Comparison of ENCODE assay signal across 2 cellular contexts in the genomic region with DNA sequence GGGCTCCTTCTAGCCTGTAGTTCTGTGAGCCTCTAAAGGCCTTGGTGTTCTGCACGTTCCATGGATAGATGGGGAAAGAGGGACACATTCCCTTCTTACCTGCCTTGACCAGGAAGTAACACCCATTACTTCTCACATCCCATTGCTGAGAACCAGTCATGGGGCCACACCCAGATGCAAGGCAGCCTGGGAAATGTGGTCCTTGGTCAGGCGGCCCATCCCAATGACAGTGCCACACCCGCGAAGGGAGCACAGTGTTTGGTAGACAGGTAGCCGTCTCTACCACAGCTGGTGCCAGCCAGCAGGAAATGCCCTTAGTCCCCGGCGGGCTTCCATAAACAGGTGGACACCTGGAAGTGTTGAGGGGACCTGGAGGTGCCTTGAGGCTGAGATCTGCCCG.
A peak's percentile ranks its signal among the peaks of the same experiment; 100 is the strongest.
TF ChIP-seq lines count a peak whose summit lies in the region.

No MANE protein-coding gene starts in this region.

TF ChIP-seq in GM23338, 12 proteins besides CTCF, POLR2A, EP300 and RAD21:
- TF ChIP-seq ZNF114 (CRISPR knock-in tag; IDR thresholded peaks at IDR 0.05) = no peak
- TF ChIP-seq, protein P1, sequence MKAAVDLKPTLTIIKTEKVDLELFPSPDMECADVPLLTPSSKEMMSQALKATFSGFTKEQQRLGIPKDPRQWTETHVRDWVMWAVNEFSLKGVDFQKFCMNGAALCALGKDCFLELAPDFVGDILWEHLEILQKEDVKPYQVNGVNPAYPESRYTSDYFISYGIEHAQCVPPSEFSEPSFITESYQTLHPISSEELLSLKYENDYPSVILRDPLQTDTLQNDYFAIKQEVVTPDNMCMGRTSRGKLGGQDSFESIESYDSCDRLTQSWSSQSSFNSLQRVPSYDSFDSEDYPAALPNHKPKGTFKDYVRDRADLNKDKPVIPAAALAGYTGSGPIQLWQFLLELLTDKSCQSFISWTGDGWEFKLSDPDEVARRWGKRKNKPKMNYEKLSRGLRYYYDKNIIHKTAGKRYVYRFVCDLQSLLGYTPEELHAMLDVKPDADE (IDR thresholded peaks at IDR 0.05) = peak; percentile 52; the same call in 1 of the 2 replicates

TF ChIP-seq in K562, 482 proteins besides CTCF, POLR2A, EP300 and RAD21:
- TF ChIP-seq RBFOX2 (IDR thresholded peaks at IDR 0.05; ENCODE audit: low read depth, low read length) (peak; percentile 40), HCFC1 (IDR thresholded peaks at IDR 0.05; ENCODE audit: low read depth, low read length) (peak; percentile 74), CXXC5 (CRISPR knock-in tag; IDR thresholded peaks at IDR 0.05) (no peak), POLR2G (IDR thresholded peaks at IDR 0.05; ENCODE audit: low read depth, low read length) (0 out of 2 replicates have a peak, but pooled peaks have one; percentile 25), ZNF143 (CRISPR knock-in tag; IDR thresholded peaks at IDR 0.05) (peak; percentile 65; the same call in 1 of the 2 replicates), ZNF717 (CRISPR knock-in tag; IDR thresholded peaks at IDR 0.05) (no peak), MCM3 (IDR thresholded peaks at IDR 0.05) (no peak), NR4A1 (CRISPR knock-in tag; IDR thresholded peaks at IDR 0.05) (no peak), NR4A1 (tag; IDR thresholded peaks at IDR 0.05) (no peak), ZNF140 (CRISPR knock-in tag; IDR thresholded peaks at IDR 0.05) (no peak), ERF (CRISPR knock-in tag; IDR thresholded peaks at IDR 0.05) (no peak), BACH1 (tag; IDR thresholded peaks at IDR 0.05) (no peak), TAF9B (IDR thresholded peaks at IDR 0.05; ENCODE audit: partially characterized antibody) (no peak)
- TF ChIP-seq, protein P2, sequence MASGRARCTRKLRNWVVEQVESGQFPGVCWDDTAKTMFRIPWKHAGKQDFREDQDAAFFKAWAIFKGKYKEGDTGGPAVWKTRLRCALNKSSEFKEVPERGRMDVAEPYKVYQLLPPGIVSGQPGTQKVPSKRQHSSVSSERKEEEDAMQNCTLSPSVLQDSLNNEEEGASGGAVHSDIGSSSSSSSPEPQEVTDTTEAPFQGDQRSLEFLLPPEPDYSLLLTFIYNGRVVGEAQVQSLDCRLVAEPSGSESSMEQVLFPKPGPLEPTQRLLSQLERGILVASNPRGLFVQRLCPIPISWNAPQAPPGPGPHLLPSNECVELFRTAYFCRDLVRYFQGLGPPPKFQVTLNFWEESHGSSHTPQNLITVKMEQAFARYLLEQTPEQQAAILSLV (tag; IDR thresholded peaks at IDR 0.05) = no peak
- TF ChIP-seq, protein P3, sequence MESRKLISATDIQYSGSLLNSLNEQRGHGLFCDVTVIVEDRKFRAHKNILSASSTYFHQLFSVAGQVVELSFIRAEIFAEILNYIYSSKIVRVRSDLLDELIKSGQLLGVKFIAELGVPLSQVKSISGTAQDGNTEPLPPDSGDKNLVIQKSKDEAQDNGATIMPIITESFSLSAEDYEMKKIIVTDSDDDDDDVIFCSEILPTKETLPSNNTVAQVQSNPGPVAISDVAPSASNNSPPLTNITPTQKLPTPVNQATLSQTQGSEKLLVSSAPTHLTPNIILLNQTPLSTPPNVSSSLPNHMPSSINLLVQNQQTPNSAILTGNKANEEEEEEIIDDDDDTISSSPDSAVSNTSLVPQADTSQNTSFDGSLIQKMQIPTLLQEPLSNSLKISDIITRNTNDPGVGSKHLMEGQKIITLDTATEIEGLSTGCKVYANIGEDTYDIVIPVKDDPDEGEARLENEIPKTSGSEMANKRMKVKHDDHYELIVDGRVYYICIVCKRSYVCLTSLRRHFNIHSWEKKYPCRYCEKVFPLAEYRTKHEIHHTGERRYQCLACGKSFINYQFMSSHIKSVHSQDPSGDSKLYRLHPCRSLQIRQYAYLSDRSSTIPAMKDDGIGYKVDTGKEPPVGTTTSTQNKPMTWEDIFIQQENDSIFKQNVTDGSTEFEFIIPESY (CRISPR knock-in tag; IDR thresholded peaks at IDR 0.05) = peak; percentile 62; the same call in 1 of the 2 replicates
- TF ChIP-seq, protein P4, sequence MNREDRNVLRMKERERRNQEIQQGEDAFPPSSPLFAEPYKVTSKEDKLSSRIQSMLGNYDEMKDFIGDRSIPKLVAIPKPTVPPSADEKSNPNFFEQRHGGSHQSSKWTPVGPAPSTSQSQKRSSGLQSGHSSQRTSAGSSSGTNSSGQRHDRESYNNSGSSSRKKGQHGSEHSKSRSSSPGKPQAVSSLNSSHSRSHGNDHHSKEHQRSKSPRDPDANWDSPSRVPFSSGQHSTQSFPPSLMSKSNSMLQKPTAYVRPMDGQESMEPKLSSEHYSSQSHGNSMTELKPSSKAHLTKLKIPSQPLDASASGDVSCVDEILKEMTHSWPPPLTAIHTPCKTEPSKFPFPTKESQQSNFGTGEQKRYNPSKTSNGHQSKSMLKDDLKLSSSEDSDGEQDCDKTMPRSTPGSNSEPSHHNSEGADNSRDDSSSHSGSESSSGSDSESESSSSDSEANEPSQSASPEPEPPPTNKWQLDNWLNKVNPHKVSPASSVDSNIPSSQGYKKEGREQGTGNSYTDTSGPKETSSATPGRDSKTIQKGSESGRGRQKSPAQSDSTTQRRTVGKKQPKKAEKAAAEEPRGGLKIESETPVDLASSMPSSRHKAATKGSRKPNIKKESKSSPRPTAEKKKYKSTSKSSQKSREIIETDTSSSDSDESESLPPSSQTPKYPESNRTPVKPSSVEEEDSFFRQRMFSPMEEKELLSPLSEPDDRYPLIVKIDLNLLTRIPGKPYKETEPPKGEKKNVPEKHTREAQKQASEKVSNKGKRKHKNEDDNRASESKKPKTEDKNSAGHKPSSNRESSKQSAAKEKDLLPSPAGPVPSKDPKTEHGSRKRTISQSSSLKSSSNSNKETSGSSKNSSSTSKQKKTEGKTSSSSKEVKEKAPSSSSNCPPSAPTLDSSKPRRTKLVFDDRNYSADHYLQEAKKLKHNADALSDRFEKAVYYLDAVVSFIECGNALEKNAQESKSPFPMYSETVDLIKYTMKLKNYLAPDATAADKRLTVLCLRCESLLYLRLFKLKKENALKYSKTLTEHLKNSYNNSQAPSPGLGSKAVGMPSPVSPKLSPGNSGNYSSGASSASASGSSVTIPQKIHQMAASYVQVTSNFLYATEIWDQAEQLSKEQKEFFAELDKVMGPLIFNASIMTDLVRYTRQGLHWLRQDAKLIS (CRISPR knock-in tag; IDR thresholded peaks at IDR 0.05) = no peak
- TF ChIP-seq, protein P5, sequence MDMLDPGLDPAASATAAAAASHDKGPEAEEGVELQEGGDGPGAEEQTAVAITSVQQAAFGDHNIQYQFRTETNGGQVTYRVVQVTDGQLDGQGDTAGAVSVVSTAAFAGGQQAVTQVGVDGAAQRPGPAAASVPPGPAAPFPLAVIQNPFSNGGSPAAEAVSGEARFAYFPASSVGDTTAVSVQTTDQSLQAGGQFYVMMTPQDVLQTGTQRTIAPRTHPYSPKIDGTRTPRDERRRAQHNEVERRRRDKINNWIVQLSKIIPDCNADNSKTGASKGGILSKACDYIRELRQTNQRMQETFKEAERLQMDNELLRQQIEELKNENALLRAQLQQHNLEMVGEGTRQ (CRISPR knock-in tag; IDR thresholded peaks at IDR 0.05) = peak; percentile 30
- TF ChIP-seq, protein P6, sequence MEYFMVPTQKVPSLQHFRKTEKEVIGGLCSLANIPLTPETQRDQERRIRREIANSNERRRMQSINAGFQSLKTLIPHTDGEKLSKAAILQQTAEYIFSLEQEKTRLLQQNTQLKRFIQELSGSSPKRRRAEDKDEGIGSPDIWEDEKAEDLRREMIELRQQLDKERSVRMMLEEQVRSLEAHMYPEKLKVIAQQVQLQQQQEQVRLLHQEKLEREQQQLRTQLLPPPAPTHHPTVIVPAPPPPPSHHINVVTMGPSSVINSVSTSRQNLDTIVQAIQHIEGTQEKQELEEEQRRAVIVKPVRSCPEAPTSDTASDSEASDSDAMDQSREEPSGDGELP (CRISPR knock-in tag; IDR thresholded peaks at IDR 0.05; ENCODE audit: borderline replicate concordance) = 0 out of 2 replicates have a peak, but pooled peaks have one; percentile 2
- TF ChIP-seq, protein P7, sequence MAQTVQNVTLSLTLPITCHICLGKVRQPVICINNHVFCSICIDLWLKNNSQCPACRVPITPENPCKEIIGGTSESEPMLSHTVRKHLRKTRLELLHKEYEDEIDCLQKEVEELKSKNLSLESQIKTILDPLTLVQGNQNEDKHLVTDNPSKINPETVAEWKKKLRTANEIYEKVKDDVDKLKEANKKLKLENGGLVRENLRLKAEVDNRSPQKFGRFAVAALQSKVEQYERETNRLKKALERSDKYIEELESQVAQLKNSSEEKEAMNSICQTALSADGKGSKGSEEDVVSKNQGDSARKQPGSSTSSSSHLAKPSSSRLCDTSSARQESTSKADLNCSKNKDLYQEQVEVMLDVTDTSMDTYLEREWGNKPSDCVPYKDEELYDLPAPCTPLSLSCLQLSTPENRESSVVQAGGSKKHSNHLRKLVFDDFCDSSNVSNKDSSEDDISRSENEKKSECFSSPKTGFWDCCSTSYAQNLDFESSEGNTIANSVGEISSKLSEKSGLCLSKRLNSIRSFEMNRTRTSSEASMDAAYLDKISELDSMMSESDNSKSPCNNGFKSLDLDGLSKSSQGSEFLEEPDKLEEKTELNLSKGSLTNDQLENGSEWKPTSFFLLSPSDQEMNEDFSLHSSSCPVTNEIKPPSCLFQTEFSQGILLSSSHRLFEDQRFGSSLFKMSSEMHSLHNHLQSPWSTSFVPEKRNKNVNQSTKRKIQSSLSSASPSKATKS (CRISPR knock-in tag; IDR thresholded peaks at IDR 0.05) = no peak
TF ChIP-seq in K562: peak in this region for 7.
